ENCODE assay signal across 8 cellular contexts in genomic region chr3:43155464-43156121, GRCh38. TPM values are rescaled to one million over a fixed set of nuclear protein-coding genes. Genes with fewer than 3 reads are reported as not detected.
A peak's percentile ranks its signal among the peaks of the same experiment; 100 is the strongest.
DNase-seq lines count a peak whose midpoint lies in the region; ATAC-seq and TF ChIP-seq lines count a peak whose summit lies in the region.

No MANE protein-coding gene starts in this region.

- no peak overlapping the region for H3K27ac Mint-ChIP-seq in stimulated activated naive B cell treated with anti-CD40 and anti-IgM and Interleukin-4, amounts not matched to agents 10 μg/mL and 1 μg/mL and 100 μg/mL, for 72 hours

- DNase-seq in D341Med (ENCODE audit: low spot score) (peak; percentile 84), NCI-H2196 treated with DMSO at 0.1 percent for 48 hours (lab: John Stamatoyannopoulos, UW; ENCODE audit: unreplicated experiment) (peak; percentile 4), choroid plexus epithelial cell (ENCODE audit: low read depth) (peak; percentile 90), right lobe of liver (peak in 2 of 3 donors; percentile 55 to 73), uterus (peak; percentile 78 to 82), NCI-H2029 (lab: John Stamatoyannopoulos, UW) (no peak)
- no peak for DNase-seq in stimulated activated naive B cell treated with anti-CD40 and anti-IgM and Interleukin-4, amounts not matched to agents 10 μg/mL and 1 μg/mL and 100 μg/mL, for 72 hours

- H3K4me3 Mint-ChIP-seq in stimulated activated naive B cell treated with anti-CD40 and anti-IgM and Interleukin-4, amounts not matched to agents 10 μg/mL and 1 μg/mL and 100 μg/mL, for 72 hours, result no peak overlapping the region

- intact Hi-C loops in right lobe of liver (cut with DNase I) (no loop called here), uterus (cut with DNase I; ENCODE audit: low total_unique reads) (loop anchor here (5.0 kb wide), 1 partner anchor 193 kb away; no protein-coding TSS in a partner anchor)

- WGBS in right lobe of liver (ENCODE audit: insufficient coverage, low coverage, low lambda C conversion rate, missing lambda C conversion rate), result 30% methylated on average over 8 of the region's 11 CpGs

- H3K27me3 Mint-ChIP-seq in stimulated activated naive B cell treated with anti-CD40 and anti-IgM and Interleukin-4, amounts not matched to agents 10 μg/mL and 1 μg/mL and 100 μg/mL, for 72 hours, result peaks cover 12 to 17% of the 10 kb centered on the region in 2 donors

- no peak for TF ChIP-seq POLR2A in right lobe of liver (IDR thresholded peaks at IDR 0.05)
- no peak for TF ChIP-seq POLR2A in uterus (IDR thresholded peaks at IDR 0.05)

- H3K27ac ChIP-seq in right lobe of liver (no peak overlapping the region), uterus (peak overlapping the region in 1 of 2 donors; percentile 73)

- H3K4me1 Mint-ChIP-seq in stimulated activated naive B cell treated with anti-CD40 and anti-IgM and Interleukin-4, amounts not matched to agents 10 μg/mL and 1 μg/mL and 100 μg/mL, for 72 hours, result no peaks in the 10 kb centered on the region

- H3K36me3 ChIP-seq in right lobe of liver (no peaks in the 10 kb centered on the region), uterus (no peaks in the 10 kb centered on the region)

- peak; percentile 92 to 96 (median 94) for ATAC-seq in right lobe of liver
- ATAC-seq in GM18858 (IDR thresholded peaks at IDR 0.05; ENCODE audit: unreplicated experiment), result no peak
- ATAC-seq in stimulated activated naive B cell treated with anti-CD40 and anti-IgM and Interleukin-4, amounts not matched to agents 10 μg/mL and 1 μg/mL and 100 μg/mL, for 72 hours (replicated peaks), result no peak

- TF ChIP-seq CTCF in choroid plexus epithelial cell (conservative IDR thresholded peaks at IDR 0.05; ENCODE audit: low read depth, low read length), result peak; percentile 93
- TF ChIP-seq CTCF in right lobe of liver (IDR thresholded peaks at IDR 0.05), result peak; percentile 56 to 65 (median 62)
- TF ChIP-seq CTCF in uterus (IDR thresholded peaks at IDR 0.05), result peak; percentile 58 to 72 (median 62)

- H3K4me1 ChIP-seq in right lobe of liver, result no peaks in the 10 kb centered on the region
- peaks cover 0 to 4% of the 10 kb centered on the region in 2 donors for H3K4me1 ChIP-seq in uterus

- H3K9me3 Mint-ChIP-seq in stimulated activated naive B cell treated with anti-CD40 and anti-IgM and Interleukin-4, amounts not matched to agents 10 μg/mL and 1 μg/mL and 100 μg/mL, for 72 hours, result no peaks in the 10 kb centered on the region

- H3K27me3 ChIP-seq in right lobe of liver (no peaks in the 10 kb centered on the region), uterus (no peaks in the 10 kb centered on the region)

- H3K4me3 ChIP-seq in choroid plexus epithelial cell (ENCODE audit: low read depth, low read length) (no peak overlapping the region), right lobe of liver (no peak overlapping the region), uterus (no peak overlapping the region)

- no peaks in the 10 kb centered on the region for H3K36me3 Mint-ChIP-seq in stimulated activated naive B cell treated with anti-CD40 and anti-IgM and Interleukin-4, amounts not matched to agents 10 μg/mL and 1 μg/mL and 100 μg/mL, for 72 hours

- H3K9me3 ChIP-seq in right lobe of liver (no peaks in the 10 kb centered on the region), uterus (no peaks in the 10 kb centered on the region)

RNA-seq across cellular contexts. Expression of gene POMGNT2, which starts 49.7 kb away (rescaled TPM):
- total RNA-seq in right lobe of liver, result 1 to 10 TPM; 4.8 to 9.2 (median 6.0) TPM
- 100 to 1,000 TPM in 1 of 4 donors, 10 to 100 TPM in 3; 17.6 to 103 (median 57.7) TPM for total RNA-seq in uterus

Comparison
In these comparisons a context has a peak if more than half of its experiments do, and no peak if none do; other contexts are left out.
1. DNase-seq: peak in D341Med (single experiment), NCI-H2196 treated with DMSO at 0.1 percent for 48 hours (single experiment), choroid plexus epithelial cell (single experiment), right lobe of liver (2 of 3) and uterus (2 of 2); none in NCI-H2029 (single experiment) and stimulated activated naive B cell treated with anti-CD40 and anti-IgM and Interleukin-4, amounts not matched to agents 10 μg/mL and 1 μg/mL and 100 μg/mL, for 72 hours (single experiment).
2. ATAC-seq: peak in right lobe of liver (4 of 4); none in GM18858 (single experiment) and stimulated activated naive B cell treated with anti-CD40 and anti-IgM and Interleukin-4, amounts not matched to agents 10 μg/mL and 1 μg/mL and 100 μg/mL, for 72 hours (0 of 2).
3. Peak in every context shown above with its lines, with median percentiles within 50 percentile points of each other: CTCF ChIP-seq.